17 cellular contexts compared by ENCODE assay signal in the genomic region with DNA sequence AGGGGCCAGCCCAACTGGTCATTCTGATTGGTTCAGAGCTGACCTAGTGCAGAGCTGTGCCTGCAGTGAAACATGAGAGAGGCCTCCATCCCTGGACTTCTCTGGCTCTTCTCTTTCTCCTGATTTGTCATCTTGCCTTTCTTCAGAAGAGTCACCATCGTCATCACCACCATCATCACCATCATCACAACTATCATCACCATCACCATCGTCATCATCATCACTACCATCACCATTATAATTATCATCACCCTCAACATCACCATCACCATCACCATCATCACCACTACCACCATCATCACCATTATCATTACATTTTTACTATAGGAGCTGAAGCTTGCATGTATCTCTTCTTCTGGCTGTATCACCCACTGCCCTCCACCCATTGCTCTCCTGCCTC.
DNase-seq lines count a peak whose midpoint lies in the region; ATAC-seq and TF ChIP-seq lines count a peak whose summit lies in the region.
"Had no signal": no experiment of that assay in that cellular context is flagged by ENCODE, and none has a peak within 500 bp of the region (broad histone marks: within the 10 kb centered on the region; RNA-seq: fewer than 3 reads in every experiment).

No MANE protein-coding gene starts in this region.

- H3K27me3 Mint-ChIP-seq in MCF 10A (ENCODE audit: insufficient read depth, unreplicated experiment): no peaks in the 10 kb centered on the region
- H3K27me3 Mint-ChIP-seq in dendritic cell treated with granulocyte-macrophage colony-stimulating factor and Interleukin-4, amounts not matched to agents 40 ng/mL and 50 ng/mL, for 4 days: peaks cover 2% of the 10 kb centered on the region
- H3K27me3 Mint-ChIP-seq in neural crest cell (ENCODE audit: low read depth): no peaks in the 10 kb centered on the region
- H3K27me3 Mint-ChIP-seq in naive thymus-derived CD4-positive, alpha-beta T cell: peaks cover 2 to 37% (median 9%) of the 10 kb centered on the region in 5 donors
- H3K27me3 Mint-ChIP-seq in effector memory CD8-positive, alpha-beta T cell: peaks cover 24 to 43% of the 10 kb centered on the region in 2 donors

- in situ Hi-C loops in mammary epithelial cell (cut with MboI; ENCODE audit: low sequenced_read_pairs in 2 of 2): no loop called here

- no peak for TF ChIP-seq CTCF in mammary epithelial cell (conservative IDR thresholded peaks at IDR 0.05 in 1 of 2, IDR thresholded peaks at IDR 0.05 in 1 of 2; ENCODE audit: extremely low read depth in 1 of 2, insufficient read depth in 1 of 2, low read depth in 1 of 2, low read length in 2 of 2)
- TF ChIP-seq CTCF in MCF 10A (IDR thresholded peaks at IDR 0.05; ENCODE audit: unreplicated experiment): no peak
- no peak for TF ChIP-seq CTCF in neural crest cell (conservative IDR thresholded peaks at IDR 0.05)
- no peak for TF ChIP-seq CTCF in upper lobe of right lung (IDR thresholded peaks at IDR 0.05)

- BruUV-seq in mammary epithelial cell (replicated peaks; lab: Mats Ljungman, UMichigan) (no TSS peak), MCF 10A (replicated peaks; lab: Mats Ljungman, UMichigan) (no TSS peak)

- H3K4me2 ChIP-seq in mammary epithelial cell (ENCODE audit: insufficient read depth, low read depth, low read length) (peak overlapping the region; percentile 42), skeletal muscle satellite cell (ENCODE audit: low read length) (peak overlapping the region; percentile 11)
- H3K4me2 ChIP-seq: A549 had no signal

- H3K4me3 Mint-ChIP-seq in MCF 10A (ENCODE audit: unreplicated experiment): no peak overlapping the region
- no peak overlapping the region for H3K4me3 Mint-ChIP-seq in dendritic cell treated with granulocyte-macrophage colony-stimulating factor and Interleukin-4, amounts not matched to agents 40 ng/mL and 50 ng/mL, for 4 days
- H3K4me3 Mint-ChIP-seq in neural crest cell: no peak overlapping the region
- no peak overlapping the region for H3K4me3 Mint-ChIP-seq in naive thymus-derived CD4-positive, alpha-beta T cell
- no peak overlapping the region for H3K4me3 Mint-ChIP-seq in effector memory CD8-positive, alpha-beta T cell
- H3K4me3 Mint-ChIP-seq: CD4-positive, alpha-beta T cell had no signal

- 93% methylated on average over 2 of the region's 2 CpGs for WGBS in mammary epithelial cell (ENCODE audit: low coverage, missing lambda C conversion rate)

- H3K27ac ChIP-seq in mammary epithelial cell (ENCODE audit: insufficient read depth, low read depth, low read length) (no peak overlapping the region), upper lobe of right lung (no peak overlapping the region)
- H3K27ac ChIP-seq in naive thymus-derived CD4-positive, alpha-beta T cell (ENCODE audit: low read depth, low read length): no peak overlapping the region
- H3K27ac ChIP-seq: 22Rv1, A549, C4-2B had no signal

- DNase-seq in mammary epithelial cell (no peak), MCF 10A (ENCODE audit: unreplicated experiment) (no peak), neural crest cell (ENCODE audit: low read depth, low spot score) (no peak), upper lobe of right lung (no peak)
- no peak for DNase-seq in naive thymus-derived CD4-positive, alpha-beta T cell
- DNase-seq in effector memory CD8-positive, alpha-beta T cell: no peak
- DNase-seq: AML-193; Caco-2; CD4-positive, alpha-beta T cell; GOT3; H7 had no signal

- peaks cover 9% of the 10 kb centered on the region for H3K9me3 Mint-ChIP-seq in MCF 10A (ENCODE audit: unreplicated experiment)
- H3K9me3 Mint-ChIP-seq in dendritic cell treated with granulocyte-macrophage colony-stimulating factor and Interleukin-4, amounts not matched to agents 40 ng/mL and 50 ng/mL, for 4 days: no peaks in the 10 kb centered on the region
- H3K9me3 Mint-ChIP-seq in neural crest cell: peaks cover 13% of the 10 kb centered on the region
- peaks cover 0 to 4% (median 0%) of the 10 kb centered on the region in 11 donors for H3K9me3 Mint-ChIP-seq in naive thymus-derived CD4-positive, alpha-beta T cell
- no peaks in the 10 kb centered on the region for H3K9me3 Mint-ChIP-seq in effector memory CD8-positive, alpha-beta T cell
- H3K9me3 Mint-ChIP-seq: CD4-positive, alpha-beta T cell had no signal

- no peaks in the 10 kb centered on the region for H3K9me3 ChIP-seq in mammary epithelial cell (replicated peaks; ENCODE audit: insufficient read depth, low read length)
- H3K9me3 ChIP-seq in skeletal muscle satellite cell (replicated peaks; ENCODE audit: low read length): no peaks in the 10 kb centered on the region
- no peaks in the 10 kb centered on the region for H3K9me3 ChIP-seq in upper lobe of right lung
- no peaks in the 10 kb centered on the region for H3K9me3 ChIP-seq in naive thymus-derived CD4-positive, alpha-beta T cell (ENCODE audit: control insufficient read depth in 2 of 3, low read length in 3 of 3)
- H3K9me3 ChIP-seq: A549, Caco-2 had no signal

- ATAC-seq in upper lobe of right lung: no peak
- ATAC-seq in naive thymus-derived CD4-positive, alpha-beta T cell: no peak
- ATAC-seq in effector memory CD8-positive, alpha-beta T cell (replicated peaks): no peak
- ATAC-seq: A549, HCT116 had no signal

- H3K27ac Mint-ChIP-seq in MCF 10A (ENCODE audit: low read depth, unreplicated experiment) (no peak overlapping the region), neural crest cell (ENCODE audit: unreplicated experiment) (peak overlapping the region; percentile 40)
- H3K27ac Mint-ChIP-seq in dendritic cell treated with granulocyte-macrophage colony-stimulating factor and Interleukin-4, amounts not matched to agents 40 ng/mL and 50 ng/mL, for 4 days: peak overlapping the region; percentile 18
- H3K27ac Mint-ChIP-seq in naive thymus-derived CD4-positive, alpha-beta T cell: peak overlapping the region in 1 of 9 donors; percentile 83
- H3K27ac Mint-ChIP-seq in effector memory CD8-positive, alpha-beta T cell: no peak overlapping the region
- H3K27ac Mint-ChIP-seq: CD4-positive, alpha-beta T cell had no signal

- H3K79me2 ChIP-seq in mammary epithelial cell (ENCODE audit: insufficient read depth, low read length): no peaks in the 10 kb centered on the region

- POLR2A ChIA-PET in MCF 10A (lab: Yijun Ruan, JAX): interaction anchor here (1.7 kb wide), 1 partner anchor 10 kb away, joined by 5 read pairs; no protein-coding TSS in a partner anchor
- POLR2A ChIA-PET in naive thymus-derived CD4-positive, alpha-beta T cell (lab: Charles Lee): no interaction called here

- H3K9ac ChIP-seq in mammary epithelial cell (ENCODE audit: insufficient read depth, low read length) (no peak overlapping the region), skeletal muscle satellite cell (ENCODE audit: low read depth, low read length) (no peak overlapping the region)

- H3K4me1 ChIP-seq in mammary epithelial cell (ENCODE audit: insufficient read depth, low read length) (peaks cover 25% of the 10 kb centered on the region), skeletal muscle satellite cell (ENCODE audit: control insufficient read depth, insufficient read depth, low read length) (peaks cover 29% of the 10 kb centered on the region), upper lobe of right lung (peaks cover 8% of the 10 kb centered on the region)
- no peaks in the 10 kb centered on the region for H3K4me1 ChIP-seq in naive thymus-derived CD4-positive, alpha-beta T cell (ENCODE audit: control insufficient read depth in 2 of 2, insufficient read depth in 2 of 2, low read length in 2 of 2)

- dilution Hi-C loops in mammary epithelial cell (cut with HindIII; ENCODE audit: low sequenced_read_pairs): no loop called here

- H2AFZ ChIP-seq in mammary epithelial cell (ENCODE audit: low read depth, low read length): peak overlapping the region; percentile 54

- H4K20me1 ChIP-seq in mammary epithelial cell (ENCODE audit: insufficient read depth, low read length): no peaks in the 10 kb centered on the region

- H3K36me3 ChIP-seq in mammary epithelial cell (ENCODE audit: insufficient read depth, low read length) (no peaks in the 10 kb centered on the region), skeletal muscle satellite cell (ENCODE audit: insufficient read depth, low read length) (no peaks in the 10 kb centered on the region), upper lobe of right lung (no peaks in the 10 kb centered on the region)
- no peaks in the 10 kb centered on the region for H3K36me3 ChIP-seq in naive thymus-derived CD4-positive, alpha-beta T cell (ENCODE audit: control insufficient read depth in 2 of 3, insufficient read depth in 3 of 3, low read length in 3 of 3)

- H3K27me3 ChIP-seq in mammary epithelial cell (ENCODE audit: insufficient read depth, low read length): no peaks in the 10 kb centered on the region
- no peaks in the 10 kb centered on the region for H3K27me3 ChIP-seq in skeletal muscle satellite cell (ENCODE audit: control insufficient read depth, insufficient read depth, low read length)
- H3K27me3 ChIP-seq in upper lobe of right lung: no peaks in the 10 kb centered on the region
- no peaks in the 10 kb centered on the region for H3K27me3 ChIP-seq in naive thymus-derived CD4-positive, alpha-beta T cell (ENCODE audit: control insufficient read depth in 2 of 2, insufficient read depth in 2 of 2, low read length in 2 of 2)

- intact Hi-C loops in mammary epithelial cell (cut with micrococcal nuclease) (no loop called here), MCF 10A (cut with micrococcal nuclease) (no loop called here), upper lobe of right lung (cut with DNase I) (no loop called here)
- intact Hi-C loops in dendritic cell treated with granulocyte-macrophage colony-stimulating factor and Interleukin-4, amounts not matched to agents 40 ng/mL and 50 ng/mL, for 4 days (cut with micrococcal nuclease): no loop called here
- intact Hi-C loops in naive thymus-derived CD4-positive, alpha-beta T cell (cut with micrococcal nuclease): no loop called here

- CTCF ChIA-PET in mammary epithelial cell (lab: Charles Lee; ENCODE audit: low non-redundant PET): no interaction called here
- CTCF ChIA-PET in MCF 10A (lab: Yijun Ruan, JAX): no interaction called here
- CTCF ChIA-PET in naive thymus-derived CD4-positive, alpha-beta T cell (lab: Charles Lee): interaction anchor here (0.6 kb wide), 1 partner anchor 734 kb away, joined by 3 read pairs; no protein-coding TSS in a partner anchor

- no peak overlapping the region for H3K4me3 ChIP-seq in mammary epithelial cell (replicated peaks in 1 of 3; ENCODE audit: insufficient read depth in 1 of 3, low read depth in 2 of 3, low read length in 3 of 3)
- no peak overlapping the region for H3K4me3 ChIP-seq in skeletal muscle satellite cell (ENCODE audit: low read length)
- H3K4me3 ChIP-seq in upper lobe of right lung: no peak overlapping the region
- H3K4me3 ChIP-seq in naive thymus-derived CD4-positive, alpha-beta T cell (ENCODE audit: low read length): no peak overlapping the region
- H3K4me3 ChIP-seq: A549 had no signal

- H3K4me1 Mint-ChIP-seq in MCF 10A (ENCODE audit: insufficient read depth, unreplicated experiment): peaks cover 25% of the 10 kb centered on the region
- peaks cover 30% of the 10 kb centered on the region for H3K4me1 Mint-ChIP-seq in dendritic cell treated with granulocyte-macrophage colony-stimulating factor and Interleukin-4, amounts not matched to agents 40 ng/mL and 50 ng/mL, for 4 days (ENCODE audit: low read depth)
- peaks cover 18% of the 10 kb centered on the region for H3K4me1 Mint-ChIP-seq in neural crest cell
- no peaks in the 10 kb centered on the region for H3K4me1 Mint-ChIP-seq in naive thymus-derived CD4-positive, alpha-beta T cell
- no peaks in the 10 kb centered on the region for H3K4me1 Mint-ChIP-seq in effector memory CD8-positive, alpha-beta T cell (ENCODE audit: low read depth in 2 of 2)

- H3K36me3 Mint-ChIP-seq in MCF 10A (ENCODE audit: insufficient read depth, unreplicated experiment) (peaks cover 12% of the 10 kb centered on the region), neural crest cell (ENCODE audit: low read depth) (no peaks in the 10 kb centered on the region)
- H3K36me3 Mint-ChIP-seq in dendritic cell treated with granulocyte-macrophage colony-stimulating factor and Interleukin-4, amounts not matched to agents 40 ng/mL and 50 ng/mL, for 4 days (ENCODE audit: low read depth): no peaks in the 10 kb centered on the region
- H3K36me3 Mint-ChIP-seq in naive thymus-derived CD4-positive, alpha-beta T cell: no peaks in the 10 kb centered on the region
- H3K36me3 Mint-ChIP-seq in effector memory CD8-positive, alpha-beta T cell (ENCODE audit: insufficient read depth): no peaks in the 10 kb centered on the region

Comparison
In these comparisons a context has a peak if more than half of its experiments do, and no peak if none do; other contexts are left out.
1. H3K27ac Mint-ChIP-seq: peak in dendritic cell treated with granulocyte-macrophage colony-stimulating factor and Interleukin-4, amounts not matched to agents 40 ng/mL and 50 ng/mL, for 4 days (single experiment) and neural crest cell (single experiment); none in MCF 10A (single experiment) and effector memory CD8-positive, alpha-beta T cell (0 of 2).